19 cellular contexts compared by ENCODE assay signal in the genomic region with DNA sequence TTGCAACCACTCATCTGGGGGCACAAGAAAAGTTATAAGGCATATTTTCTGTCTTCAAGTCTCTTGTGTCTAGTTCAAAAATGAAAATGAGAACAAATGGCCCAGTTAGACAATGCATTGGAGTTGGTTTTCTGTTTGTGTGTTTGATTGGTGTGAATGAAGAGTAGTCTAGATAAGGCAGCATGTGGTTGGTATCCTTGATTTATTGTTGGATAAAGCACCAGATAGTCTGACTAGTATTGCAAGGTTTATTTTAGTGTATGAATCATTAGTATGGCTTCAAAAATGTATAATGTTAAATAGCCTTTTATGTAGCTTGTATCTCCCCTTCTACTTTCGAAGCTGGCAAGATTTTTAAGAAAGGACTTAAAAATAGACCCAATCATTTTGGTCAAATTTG.
DNase-seq lines count a peak whose midpoint lies in the region; ATAC-seq and TF ChIP-seq lines count a peak whose summit lies in the region.
"Had no signal": no experiment of that assay in that cellular context is flagged by ENCODE, and none has a peak within 500 bp of the region (broad histone marks: within the 10 kb centered on the region; RNA-seq: fewer than 3 reads in every experiment).

No MANE protein-coding gene starts in this region.

- peaks cover 44% of the 10 kb centered on the region for H3K9me3 Mint-ChIP-seq in nephron progenitor cell

- no peaks in the 10 kb centered on the region for H3K9me2 ChIP-seq in GM23248 (ENCODE audit: insufficient read depth)
- H3K9me2 ChIP-seq in SK-N-SH: no peaks in the 10 kb centered on the region

- WGBS in GM23248 (ENCODE audit: low coverage in 1 of 2, low lambda C conversion rate in 2 of 2, missing lambda C conversion rate in 2 of 2), 2 experiments: 97 to 100% methylated on average over 1 of the region's 1 CpG
- WGBS in SK-N-SH (ENCODE audit: low lambda C conversion rate): 90% methylated on average over 1 of the region's 1 CpG

- POLR2A ChIA-PET in SK-N-SH (lab: Yijun Ruan, JAX): no interaction called here

- no peaks in the 10 kb centered on the region for H3K9me3 ChIP-seq in GM23248 (ENCODE audit: low read depth)
- peaks cover 5% of the 10 kb centered on the region; the same call in 1 of the 2 replicates for H3K9me3 ChIP-seq in SK-N-SH

- H3K27ac Mint-ChIP-seq in nephron progenitor cell: no peak overlapping the region
- H3K27ac Mint-ChIP-seq: GM23338 had no signal

- H3K4me1 Mint-ChIP-seq in nephron progenitor cell: peaks cover 12% of the 10 kb centered on the region

- H3K79me2 ChIP-seq in GM23248 (ENCODE audit: insufficient read depth): peaks cover 52% of the 10 kb centered on the region
- peaks cover 10% of the 10 kb centered on the region; the same call in 1 of the 2 replicates for H3K79me2 ChIP-seq in SK-N-SH (ENCODE audit: insufficient read depth)

- no peaks in the 10 kb centered on the region for H3K36me3 ChIP-seq in GM23248 (ENCODE audit: low read depth)
- peaks cover 0 to 40% of the 10 kb centered on the region in 2 experiments for H3K36me3 ChIP-seq in SK-N-SH (replicated peaks in 1 of 2; ENCODE audit: control insufficient read depth in 1 of 2, insufficient read depth in 2 of 2, low read length in 1 of 2)

- H3K4me1 ChIP-seq in GM23248 (ENCODE audit: insufficient read depth) (peaks cover 19% of the 10 kb centered on the region), SK-N-SH (ENCODE audit: control insufficient read depth in 1 of 2, insufficient read depth in 2 of 2, low read depth in 1 of 2, low read length in 1 of 2) (peaks cover 0 to 17% of the 10 kb centered on the region in 2 experiments; a peak in 2 of 4 replicates)

- peak in 1 of 2 experiments; percentile 82; a peak in 2 of 4 replicates for TF ChIP-seq EP300 in SK-N-SH (IDR thresholded peaks at IDR 0.05; ENCODE audit: borderline replicate concordance in 1 of 2, low read depth in 1 of 2, low read length in 1 of 2)

- CTCF ChIA-PET in SK-N-SH (lab: Yijun Ruan, JAX): interaction anchor here (1.1 kb wide), 1 partner anchor 28 kb away, joined by 4 read pairs; no protein-coding TSS in a partner anchor

- H3K27ac ChIP-seq in GM23248: no peak overlapping the region
- peak overlapping the region in 1 of 2 experiments; percentile 62; a peak in 2 of 4 replicates for H3K27ac ChIP-seq in SK-N-SH (ENCODE audit: low read depth in 2 of 2, low read length in 1 of 2)
- H3K27ac ChIP-seq: PC-9, RWPE1 had no signal

- in situ Hi-C loops in GM23248 (cut with MboI): no loop called here

- H3K27me3 ChIP-seq in GM23248 (replicated peaks; ENCODE audit: insufficient read depth) (no peaks in the 10 kb centered on the region), SK-N-SH (ENCODE audit: insufficient read depth) (no peaks in the 10 kb centered on the region)

- TF ChIP-seq RAD21 in SK-N-SH (IDR thresholded peaks at IDR 0.05; ENCODE audit: low read length): no peak

- H2AFZ ChIP-seq in GM23248: no peak overlapping the region
- H2AFZ ChIP-seq in SK-N-SH (ENCODE audit: low read depth): no peak overlapping the region
- H2AFZ ChIP-seq: GM23338, PC-9 had no signal

- H3K36me3 Mint-ChIP-seq in nephron progenitor cell (ENCODE audit: low read depth): peaks cover 40% of the 10 kb centered on the region

- H4K20me1 ChIP-seq in GM23248 (ENCODE audit: insufficient read depth) (no peaks in the 10 kb centered on the region), SK-N-SH (ENCODE audit: insufficient read depth) (no peaks in the 10 kb centered on the region)

- no peak overlapping the region for H3K4me3 ChIP-seq in GM23248
- H3K4me3 ChIP-seq in SK-N-SH (ENCODE audit: low read depth in 2 of 2, low read length in 1 of 2): no peak overlapping the region
- no peak overlapping the region for H3K4me3 ChIP-seq in fibroblast of the aortic adventitia (ENCODE audit: low read depth, low read length)
- H3K4me3 ChIP-seq: GM23338, K562, PC-9 had no signal

- TF ChIP-seq CTCF in SK-N-SH (IDR thresholded peaks at IDR 0.05) (no peak), fibroblast of the aortic adventitia (IDR thresholded peaks at IDR 0.05; ENCODE audit: insufficient read depth, low read length) (no peak), nephron progenitor cell (IDR thresholded peaks at IDR 0.05) (no peak)

- ATAC-seq in stimulated activated naive CD8-positive, alpha-beta T cell treated with anti-CD3 and anti-CD28 coated beads, Interleukin-15, Interleukin-2, amounts not matched to agents 100 U/mL and 50 U/mL, for 24 hours: no peak
- ATAC-seq: GM23338, HCT116, K562 had no signal

- peak; percentile 9 for DNase-seq in GM23248
- DNase-seq in SK-N-SH: no peak
- DNase-seq in fibroblast of the aortic adventitia (ENCODE audit: low read depth): peak; percentile 56
- DNase-seq in stimulated activated naive CD8-positive, alpha-beta T cell treated with anti-CD3 and anti-CD28 coated beads, Interleukin-15, Interleukin-2, amounts not matched to agents 100 U/mL and 50 U/mL, for 24 hours: no peak
- DNase-seq in SKM-1 (lab: John Stamatoyannopoulos, UW; ENCODE audit: unreplicated experiment): no peak
- DNase-seq in nephron progenitor cell: no peak
- no peak for DNase-seq in NCI-H524 (lab: John Stamatoyannopoulos, UW)
- DNase-seq: ACHN, C1 segment of cervical spinal cord, DMS79, NCI-H1105 treated with DMSO at 0.1 percent for 48 hours, NCI-H187, NCI-H2227 treated with DMSO at 0.1 percent for 48 hours, NCI-H524 treated with DMSO at 0.1 percent for 48 hours, PC-9 had no signal

- H3K9ac ChIP-seq in GM23248 (no peak overlapping the region), SK-N-SH (no peak overlapping the region)

- H3F3A ChIP-seq in GM23248 (ENCODE audit: insufficient read depth): peaks cover 18% of the 10 kb centered on the region
- peaks cover 26% of the 10 kb centered on the region for H3F3A ChIP-seq in SK-N-SH (replicated peaks; ENCODE audit: insufficient read depth)

- no peak overlapping the region for H3K4me3 Mint-ChIP-seq in nephron progenitor cell
- H3K4me3 Mint-ChIP-seq: GM23338 had no signal

- H3K27me3 Mint-ChIP-seq in nephron progenitor cell (ENCODE audit: low read depth, poor library complexity): peaks cover 4% of the 10 kb centered on the region

- peak overlapping the region; percentile 1 for H3K4me2 ChIP-seq in GM23248 (ENCODE audit: unreplicated experiment)
- peak overlapping the region; percentile 35; the same call in 1 of the 2 replicates for H3K4me2 ChIP-seq in SK-N-SH
- H3K4me2 ChIP-seq: GM23338, PC-9 had no signal

TF ChIP-seq in SK-N-SH, 30 proteins besides CTCF, POLR2A, EP300 and RAD21:
- TF ChIP-seq POLR2AphosphoS5 (IDR thresholded peaks at IDR 0.05; ENCODE audit: low read depth, low read length) (peak; percentile 17; the same call in 1 of the 2 replicates), MEF2A (IDR thresholded peaks at IDR 0.05; ENCODE audit: borderline replicate concordance, low read depth) (peak; percentile 81), FOXM1 (IDR thresholded peaks at IDR 0.05; ENCODE audit: low read depth) (no peak), JUND (IDR thresholded peaks at IDR 0.05) (peak; percentile 85), FOSL2 (IDR thresholded peaks at IDR 0.05; ENCODE audit: borderline replicate concordance, low read depth) (peak; percentile 68; the same call in 1 of the 2 replicates), RFX5 (IDR thresholded peaks at IDR 0.05; ENCODE audit: low read length) (no peak), TEAD4 (IDR thresholded peaks at IDR 0.05; ENCODE audit: borderline replicate concordance, insufficient read depth) (peak; percentile 67; the same call in 1 of the 2 replicates), NFIC (IDR thresholded peaks at IDR 0.05; ENCODE audit: borderline replicate concordance) (peak; percentile 59), TAF1 (IDR thresholded peaks at IDR 0.05; ENCODE audit: borderline replicate concordance, low read depth, low read length) (no peak), ELF1 (IDR thresholded peaks at IDR 0.05) (no peak), TCF12 (IDR thresholded peaks at IDR 0.05) (peak; percentile 90), CHD2 (IDR thresholded peaks at IDR 0.05; ENCODE audit: low read length, partially characterized antibody) (no peak)
- TF ChIP-seq, protein P1, sequence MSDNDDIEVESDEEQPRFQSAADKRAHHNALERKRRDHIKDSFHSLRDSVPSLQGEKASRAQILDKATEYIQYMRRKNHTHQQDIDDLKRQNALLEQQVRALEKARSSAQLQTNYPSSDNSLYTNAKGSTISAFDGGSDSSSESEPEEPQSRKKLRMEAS (IDR thresholded peaks at IDR 0.05; ENCODE audit: low read depth): peak; percentile 50; the same call in 1 of the 2 replicates
- TF ChIP-seq, protein P2, sequence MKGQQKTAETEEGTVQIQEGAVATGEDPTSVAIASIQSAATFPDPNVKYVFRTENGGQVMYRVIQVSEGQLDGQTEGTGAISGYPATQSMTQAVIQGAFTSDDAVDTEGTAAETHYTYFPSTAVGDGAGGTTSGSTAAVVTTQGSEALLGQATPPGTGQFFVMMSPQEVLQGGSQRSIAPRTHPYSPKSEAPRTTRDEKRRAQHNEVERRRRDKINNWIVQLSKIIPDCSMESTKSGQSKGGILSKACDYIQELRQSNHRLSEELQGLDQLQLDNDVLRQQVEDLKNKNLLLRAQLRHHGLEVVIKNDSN (IDR thresholded peaks at IDR 0.05; ENCODE audit: borderline replicate concordance, low read depth): no peak; the same call in 1 of the 2 replicates
- TF ChIP-seq, protein P3, sequence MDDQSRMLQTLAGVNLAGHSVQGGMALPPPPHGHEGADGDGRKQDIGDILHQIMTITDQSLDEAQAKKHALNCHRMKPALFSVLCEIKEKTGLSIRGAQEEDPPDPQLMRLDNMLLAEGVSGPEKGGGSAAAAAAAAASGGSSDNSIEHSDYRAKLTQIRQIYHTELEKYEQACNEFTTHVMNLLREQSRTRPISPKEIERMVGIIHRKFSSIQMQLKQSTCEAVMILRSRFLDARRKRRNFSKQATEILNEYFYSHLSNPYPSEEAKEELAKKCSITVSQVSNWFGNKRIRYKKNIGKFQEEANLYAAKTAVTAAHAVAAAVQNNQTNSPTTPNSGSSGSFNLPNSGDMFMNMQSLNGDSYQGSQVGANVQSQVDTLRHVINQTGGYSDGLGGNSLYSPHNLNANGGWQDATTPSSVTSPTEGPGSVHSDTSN (IDR thresholded peaks at IDR 0.05): peak; percentile 93

Comparison
In these comparisons a context has a peak if more than half of its experiments do, and no peak if none do; other contexts are left out.
1. DNase-seq: peak in GM23248 (single experiment) and fibroblast of the aortic adventitia (single experiment); none in SK-N-SH (single experiment), stimulated activated naive CD8-positive, alpha-beta T cell treated with anti-CD3 and anti-CD28 coated beads, Interleukin-15, Interleukin-2, amounts not matched to agents 100 U/mL and 50 U/mL, for 24 hours (single experiment), SKM-1 (single experiment), nephron progenitor cell (single experiment) and NCI-H524 (0 of 2).